ENCODE assay signal across 1 cellular context in the genomic region with DNA sequence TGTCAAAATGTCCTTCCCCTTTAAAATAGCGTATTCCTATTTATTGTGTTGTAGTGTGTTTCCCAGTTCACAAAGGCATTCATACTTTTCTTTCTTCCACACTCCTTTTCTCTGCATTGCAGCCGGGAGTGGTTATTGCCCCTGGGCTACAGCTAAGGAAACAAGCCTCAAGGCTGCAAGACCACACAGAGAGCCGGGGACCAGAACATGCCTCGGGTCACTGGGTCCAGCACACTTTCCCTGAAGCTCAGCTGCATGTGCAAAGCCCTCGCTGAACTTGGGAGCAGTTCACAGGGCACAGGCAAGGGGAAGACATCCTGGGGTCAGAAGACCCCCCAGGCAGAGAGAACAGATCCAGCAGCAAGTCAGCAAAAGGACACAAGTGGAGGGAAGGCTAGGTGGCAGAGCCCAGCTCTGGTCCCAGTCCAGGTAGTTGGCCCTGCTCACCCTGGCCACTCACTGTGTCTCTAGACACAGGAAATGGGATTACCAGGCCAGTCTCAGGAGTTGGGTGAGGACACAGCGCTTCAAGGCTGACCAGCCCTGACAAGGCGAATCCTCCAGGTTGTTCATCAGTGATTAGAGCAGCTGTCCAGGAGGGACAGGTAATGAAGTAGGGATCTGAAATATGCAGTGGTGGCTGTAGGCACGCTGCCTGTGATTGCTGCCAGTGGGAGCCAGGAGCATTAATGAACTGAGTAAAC.
TF ChIP-seq lines count a peak whose summit lies in the region.

No MANE protein-coding gene starts in this region.

TF ChIP-seq in GM23338, 12 proteins besides CTCF, POLR2A, EP300 and RAD21 (continued from another document):
- TF ChIP-seq, protein P1, sequence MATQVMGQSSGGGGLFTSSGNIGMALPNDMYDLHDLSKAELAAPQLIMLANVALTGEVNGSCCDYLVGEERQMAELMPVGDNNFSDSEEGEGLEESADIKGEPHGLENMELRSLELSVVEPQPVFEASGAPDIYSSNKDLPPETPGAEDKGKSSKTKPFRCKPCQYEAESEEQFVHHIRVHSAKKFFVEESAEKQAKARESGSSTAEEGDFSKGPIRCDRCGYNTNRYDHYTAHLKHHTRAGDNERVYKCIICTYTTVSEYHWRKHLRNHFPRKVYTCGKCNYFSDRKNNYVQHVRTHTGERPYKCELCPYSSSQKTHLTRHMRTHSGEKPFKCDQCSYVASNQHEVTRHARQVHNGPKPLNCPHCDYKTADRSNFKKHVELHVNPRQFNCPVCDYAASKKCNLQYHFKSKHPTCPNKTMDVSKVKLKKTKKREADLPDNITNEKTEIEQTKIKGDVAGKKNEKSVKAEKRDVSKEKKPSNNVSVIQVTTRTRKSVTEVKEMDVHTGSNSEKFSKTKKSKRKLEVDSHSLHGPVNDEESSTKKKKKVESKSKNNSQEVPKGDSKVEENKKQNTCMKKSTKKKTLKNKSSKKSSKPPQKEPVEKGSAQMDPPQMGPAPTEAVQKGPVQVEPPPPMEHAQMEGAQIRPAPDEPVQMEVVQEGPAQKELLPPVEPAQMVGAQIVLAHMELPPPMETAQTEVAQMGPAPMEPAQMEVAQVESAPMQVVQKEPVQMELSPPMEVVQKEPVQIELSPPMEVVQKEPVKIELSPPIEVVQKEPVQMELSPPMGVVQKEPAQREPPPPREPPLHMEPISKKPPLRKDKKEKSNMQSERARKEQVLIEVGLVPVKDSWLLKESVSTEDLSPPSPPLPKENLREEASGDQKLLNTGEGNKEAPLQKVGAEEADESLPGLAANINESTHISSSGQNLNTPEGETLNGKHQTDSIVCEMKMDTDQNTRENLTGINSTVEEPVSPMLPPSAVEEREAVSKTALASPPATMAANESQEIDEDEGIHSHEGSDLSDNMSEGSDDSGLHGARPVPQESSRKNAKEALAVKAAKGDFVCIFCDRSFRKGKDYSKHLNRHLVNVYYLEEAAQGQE (IDR thresholded peaks at IDR 0.05; ENCODE audit: unreplicated experiment) = no peak
- TF ChIP-seq, protein P2, sequence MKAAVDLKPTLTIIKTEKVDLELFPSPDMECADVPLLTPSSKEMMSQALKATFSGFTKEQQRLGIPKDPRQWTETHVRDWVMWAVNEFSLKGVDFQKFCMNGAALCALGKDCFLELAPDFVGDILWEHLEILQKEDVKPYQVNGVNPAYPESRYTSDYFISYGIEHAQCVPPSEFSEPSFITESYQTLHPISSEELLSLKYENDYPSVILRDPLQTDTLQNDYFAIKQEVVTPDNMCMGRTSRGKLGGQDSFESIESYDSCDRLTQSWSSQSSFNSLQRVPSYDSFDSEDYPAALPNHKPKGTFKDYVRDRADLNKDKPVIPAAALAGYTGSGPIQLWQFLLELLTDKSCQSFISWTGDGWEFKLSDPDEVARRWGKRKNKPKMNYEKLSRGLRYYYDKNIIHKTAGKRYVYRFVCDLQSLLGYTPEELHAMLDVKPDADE (IDR thresholded peaks at IDR 0.05) = no peak
